12 cellular contexts compared by ENCODE assay signal in the genomic region with DNA sequence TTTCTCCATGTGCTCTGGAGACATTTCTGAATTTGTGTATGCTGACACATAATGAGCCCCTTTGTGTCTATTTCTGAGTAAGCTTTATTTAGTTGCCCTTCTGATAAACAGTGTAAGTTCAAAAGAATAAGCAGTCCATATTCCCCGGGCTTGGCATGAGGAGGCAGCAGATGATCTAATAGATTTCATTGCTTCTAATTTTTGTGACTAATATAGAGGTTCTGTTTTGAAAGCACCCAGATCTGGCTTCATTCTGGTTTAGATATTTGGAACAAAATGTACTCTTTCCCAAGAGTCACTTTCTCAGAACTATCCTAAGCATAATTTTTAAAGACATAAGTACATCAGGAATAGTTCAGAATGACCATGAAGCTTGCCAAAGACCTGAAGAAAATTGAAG.
A peak's percentile ranks its signal among the peaks of the same experiment; 100 is the strongest.
DNase-seq lines count a peak whose midpoint lies in the region; ATAC-seq and TF ChIP-seq lines count a peak whose summit lies in the region.
"Had no signal": no experiment of that assay in that cellular context is flagged by ENCODE, and none has a peak within 500 bp of the region (broad histone marks: within the 10 kb centered on the region; RNA-seq: fewer than 3 reads in every experiment).

No MANE protein-coding gene starts in this region.

- dilution Hi-C loops in mammary epithelial cell (cut with HindIII; ENCODE audit: low sequenced_read_pairs): no loop called here

- peaks cover 2 to 10% (median 2%) of the 10 kb centered on the region in 3 donors for H3K27me3 Mint-ChIP-seq in immature natural killer cell (ENCODE audit: low read depth in 3 of 3)
- H3K27me3 Mint-ChIP-seq: CD4-positive, alpha-beta memory T cell had no signal

- CTCF ChIA-PET in mammary epithelial cell (lab: Charles Lee; ENCODE audit: low non-redundant PET): interaction anchor here (0.7 kb wide), 1 partner anchor 113 kb away, joined by 3 read pairs; no protein-coding TSS in a partner anchor
- CTCF ChIA-PET in OCI-LY7 (lab: Charles Lee; ENCODE audit: unreplicated experiment): no interaction called here

- H3K27ac Mint-ChIP-seq in immature natural killer cell: peak overlapping the region in 3 of 6 donors; percentile 6 to 77 (median 9)
- H3K27ac Mint-ChIP-seq: nephron had no signal

- peak; percentile 70 for ATAC-seq in HG02610 (IDR thresholded peaks at IDR 0.05; ENCODE audit: unreplicated experiment)
- ATAC-seq: Panc1 had no signal

- POLR2A ChIA-PET in OCI-LY7 (lab: Charles Lee): no interaction called here

- in situ Hi-C loops in mammary epithelial cell (cut with MboI; ENCODE audit: low sequenced_read_pairs in 2 of 2): no loop called here

- H3K9me2 ChIP-seq in OCI-LY7 (ENCODE audit: insufficient read depth, low read length): no peaks in the 10 kb centered on the region

- peaks cover 0 to 2% (median 0%) of the 10 kb centered on the region in 3 donors for H3K36me3 Mint-ChIP-seq in immature natural killer cell
- H3K36me3 Mint-ChIP-seq: CD4-positive, alpha-beta memory T cell had no signal

- DNase-seq in mammary epithelial cell: peak; percentile 41
- peak; percentile 77 for DNase-seq in iris pigment epithelial cell (ENCODE audit: low read depth)
- peak; percentile 18 for DNase-seq in testis
- no peak for DNase-seq in immature natural killer cell
- DNase-seq in amygdala (lab: John Stamatoyannopoulos, UW): no peak
- no peak for DNase-seq in OCI-LY7 (ENCODE audit: low spot score)
- DNase-seq in glomerular visceral epithelial cell (ENCODE audit: extremely low spot score): no peak
- DNase-seq: amniotic stem cell; CD4-positive, alpha-beta memory T cell had no signal

- H3K4me3 ChIP-seq in mammary epithelial cell (replicated peaks in 1 of 3; ENCODE audit: insufficient read depth in 1 of 3, low read depth in 2 of 3, low read length in 3 of 3) (no peak overlapping the region), testis (no peak overlapping the region), OCI-LY7 (ENCODE audit: low read depth, low read length, poor library complexity, severe bottlenecking) (no peak overlapping the region)

- no peak overlapping the region for H3K9ac ChIP-seq in mammary epithelial cell (ENCODE audit: insufficient read depth, low read length)

- no peaks in the 10 kb centered on the region for H3K9me3 ChIP-seq in mammary epithelial cell (replicated peaks; ENCODE audit: insufficient read depth, low read length)
- H3K9me3 ChIP-seq in testis: no peaks in the 10 kb centered on the region
- H3K9me3 ChIP-seq in OCI-LY7 (ENCODE audit: low read length): no peaks in the 10 kb centered on the region

- H3K4me2 ChIP-seq in mammary epithelial cell (ENCODE audit: insufficient read depth, low read depth, low read length): no peak overlapping the region
- H3K4me2 ChIP-seq in OCI-LY7 (ENCODE audit: low read length): no peak overlapping the region

- H3K27ac ChIP-seq in mammary epithelial cell (ENCODE audit: insufficient read depth, low read depth, low read length) (no peak overlapping the region), testis (peak overlapping the region in 1 of 2 donors; percentile 35), OCI-LY7 (ENCODE audit: low read depth, low read length, poor library complexity, severe bottlenecking) (no peak overlapping the region)

- intact Hi-C loops in mammary epithelial cell (cut with micrococcal nuclease) (loop anchor here (10.0 kb wide), 1 partner anchor 290 kb away; the partner anchor contains the start of gene BTG1), testis (cut with DNase I; ENCODE audit: low total_unique reads) (no loop called here), OCI-LY7 (cut with micrococcal nuclease; ENCODE audit: unreplicated experiment) (no loop called here)

- H3K4me1 ChIP-seq in mammary epithelial cell (ENCODE audit: insufficient read depth, low read length) (no peaks in the 10 kb centered on the region), testis (peaks cover 3% of the 10 kb centered on the region), OCI-LY7 (ENCODE audit: insufficient read depth, low read length, poor library complexity, severe bottlenecking) (no peaks in the 10 kb centered on the region)

- 11% methylated on average over 1 of the region's 1 CpG for WGBS in mammary epithelial cell (ENCODE audit: low coverage, missing lambda C conversion rate)
- WGBS in testis, 2 donors: 0 to 30% methylated on average over 1 of the region's 1 CpG

- H4K20me1 ChIP-seq in mammary epithelial cell (ENCODE audit: insufficient read depth, low read length): no peaks in the 10 kb centered on the region
- no peaks in the 10 kb centered on the region for H4K20me1 ChIP-seq in OCI-LY7 (ENCODE audit: insufficient read depth, low read length)

- no peak for TF ChIP-seq POLR2A in testis (IDR thresholded peaks at IDR 0.05)

- H3K79me2 ChIP-seq in mammary epithelial cell (ENCODE audit: insufficient read depth, low read length) (no peaks in the 10 kb centered on the region), OCI-LY7 (ENCODE audit: insufficient read depth, low read depth, low read length) (no peaks in the 10 kb centered on the region)

- no peaks in the 10 kb centered on the region for H3K27me3 ChIP-seq in mammary epithelial cell (ENCODE audit: insufficient read depth, low read length)
- H3K27me3 ChIP-seq in testis: no peaks in the 10 kb centered on the region

- BruUV-seq in mammary epithelial cell (replicated peaks; lab: Mats Ljungman, UMichigan) (no TSS peak), OCI-LY7 (replicated peaks; lab: Mats Ljungman, UMichigan) (no TSS peak)

- H3K4me1 Mint-ChIP-seq in immature natural killer cell: peaks cover 17 to 22% of the 10 kb centered on the region in 2 donors
- H3K4me1 Mint-ChIP-seq: nephron had no signal

- H2AFZ ChIP-seq in mammary epithelial cell (ENCODE audit: low read depth, low read length) (no peak overlapping the region), OCI-LY7 (ENCODE audit: low read length) (no peak overlapping the region)

- TF ChIP-seq CTCF in mammary epithelial cell (conservative IDR thresholded peaks at IDR 0.05 in 1 of 2, IDR thresholded peaks at IDR 0.05 in 1 of 2; ENCODE audit: extremely low read depth in 1 of 2, insufficient read depth in 1 of 2, low read depth in 1 of 2, low read length in 2 of 2) (peak in 1 of 2 donors; percentile 27), testis (IDR thresholded peaks at IDR 0.05) (no peak), OCI-LY7 (conservative IDR thresholded peaks at IDR 0.05; ENCODE audit: low read length) (no peak)

- no peaks in the 10 kb centered on the region for H3K36me3 ChIP-seq in mammary epithelial cell (ENCODE audit: insufficient read depth, low read length)
- no peaks in the 10 kb centered on the region for H3K36me3 ChIP-seq in testis (ENCODE audit: low read depth, missing control alignments)
- no peaks in the 10 kb centered on the region for H3K36me3 ChIP-seq in OCI-LY7 (ENCODE audit: insufficient read depth, low read length)

- no peaks in the 10 kb centered on the region for H3K9me3 Mint-ChIP-seq in immature natural killer cell
- H3K9me3 Mint-ChIP-seq: nephron had no signal

- H3K4me3 Mint-ChIP-seq in immature natural killer cell: no peak overlapping the region
- H3K4me3 Mint-ChIP-seq: CD4-positive, alpha-beta memory T cell; nephron had no signal

Comparison
In these comparisons a context has a peak if more than half of its experiments do, and no peak if none do; other contexts are left out.
1. DNase-seq: peak in mammary epithelial cell (single experiment), iris pigment epithelial cell (single experiment) and testis (single experiment); none in immature natural killer cell (0 of 3), amygdala (0 of 56), OCI-LY7 (single experiment) and glomerular visceral epithelial cell (single experiment).